In the genomic region with DNA sequence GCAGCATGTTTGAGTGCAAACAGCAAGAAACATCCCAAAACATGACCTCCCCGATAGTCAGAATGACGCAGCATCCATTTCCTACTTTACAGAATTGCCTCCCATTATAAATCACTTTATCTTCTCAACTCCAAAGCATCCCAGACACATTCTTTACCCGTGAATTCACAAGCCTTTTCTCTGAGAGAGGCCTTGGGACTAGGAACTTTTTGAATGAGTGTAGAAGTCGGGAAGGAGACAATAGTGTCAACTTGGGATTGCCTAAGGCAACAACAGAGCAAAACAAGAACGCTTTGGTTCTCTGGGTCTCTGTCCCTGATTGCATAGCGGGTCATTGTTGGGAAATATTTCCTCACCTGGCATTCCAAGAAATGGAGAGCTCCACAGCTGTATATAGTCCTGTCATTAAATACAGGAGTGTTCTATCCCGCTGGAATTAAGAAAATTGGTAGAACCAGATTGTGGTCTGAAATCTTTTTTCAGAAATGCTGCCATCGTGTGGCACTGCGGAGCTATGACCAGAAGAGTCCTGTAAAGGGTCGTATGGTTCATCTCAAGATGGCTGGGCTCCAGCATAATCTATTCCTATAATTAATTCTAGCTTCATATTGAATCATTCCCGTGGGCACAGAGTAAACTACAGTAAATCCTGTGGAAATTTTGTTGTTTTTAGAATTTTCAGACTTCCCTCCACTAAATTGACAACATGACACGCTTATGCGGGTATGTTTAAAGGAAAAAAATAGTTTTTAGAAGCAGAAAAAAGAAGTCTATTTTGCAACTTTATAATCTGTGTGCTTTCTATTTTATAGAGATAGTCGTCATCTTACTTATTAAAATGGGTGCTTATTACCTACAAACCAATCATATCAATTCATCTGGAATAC, we compare ENCODE assay signal across 8 cellular contexts. TPM values are rescaled to one million over a fixed set of nuclear protein-coding genes. Genes with fewer than 3 reads are reported as not detected.
A peak's percentile ranks its signal among the peaks of the same experiment; 100 is the strongest.
DNase-seq lines count a peak whose midpoint lies in the region; ATAC-seq and TF ChIP-seq lines count a peak whose summit lies in the region.

No MANE protein-coding gene starts in this region.

- no peaks in the 10 kb centered on the region for H3K9me3 ChIP-seq in thoracic aorta

- H3K4me1 ChIP-seq in thoracic aorta (ENCODE audit: control insufficient read depth in 1 of 2, low read depth in 2 of 2), result peaks cover 0 to 5% of the 10 kb centered on the region in 2 donors

- H3K36me3 ChIP-seq in thoracic aorta, result no peaks in the 10 kb centered on the region

- peak; percentile 89 for TF ChIP-seq CTCF in AG10803 (conservative IDR thresholded peaks at IDR 0.05; ENCODE audit: low read length)
- peak; percentile 91 for TF ChIP-seq CTCF in VCaP (conservative IDR thresholded peaks at IDR 0.05)
- peak; percentile 87 for TF ChIP-seq CTCF in epithelial cell of proximal tubule (conservative IDR thresholded peaks at IDR 0.05; ENCODE audit: low read depth, low read length)
- TF ChIP-seq CTCF in thoracic aorta (IDR thresholded peaks at IDR 0.05), result peak; percentile 82

- H3K27ac ChIP-seq in VCaP, result no peak overlapping the region
- no peak overlapping the region for H3K27ac ChIP-seq in thoracic aorta

- ATAC-seq in GM18502 (IDR thresholded peaks at IDR 0.05; ENCODE audit: poor library complexity, unreplicated experiment) (peak; percentile 83), HG02981 (IDR thresholded peaks at IDR 0.05; ENCODE audit: unreplicated experiment) (peak; percentile 64), thoracic aorta (ENCODE audit: insufficient number of reproducible peaks, low FRiP score, low read depth) (peak; percentile 44)

- H3K27me3 ChIP-seq in thoracic aorta (replicated peaks; ENCODE audit: insufficient read depth), result peaks cover 5% of the 10 kb centered on the region

- peak overlapping the region; percentile 47 for H3K4me3 ChIP-seq in AG10803 (ENCODE audit: low read length)
- H3K4me3 ChIP-seq in epithelial cell of proximal tubule (ENCODE audit: low read depth, low read length), result peak overlapping the region; percentile 39
- H3K4me3 ChIP-seq in thoracic aorta, result peak overlapping the region; percentile 54

- peak; percentile 93 for DNase-seq in AG10803 (ENCODE audit: low read depth)
- DNase-seq in NCI-H2107 treated with DMSO at 0.1 percent for 48 hours (lab: John Stamatoyannopoulos, UW; ENCODE audit: unreplicated experiment), result peak; percentile 56
- DNase-seq in epithelial cell of proximal tubule (ENCODE audit: low read depth), result peak; percentile 82
- peak; percentile 76 for DNase-seq in middle frontal gyrus (ENCODE audit: extremely low spot score, low spot score)
- DNase-seq in thoracic aorta (ENCODE audit: low spot score), result no peak

RNA-seq across cellular contexts. Expression of gene SPP1, which starts 2.0 kb away (rescaled TPM):
- 112 and 694 TPM in 2 replicates for total RNA-seq in epithelial cell of proximal tubule
- total RNA-seq in thoracic aorta, result 10 to 100 TPM; 22.1 to 29.2 TPM

RNA-seq across cellular contexts. Expression of gene PKD2, which starts 33.9 kb away (rescaled TPM):
- 14.1 and 14.7 TPM in 2 replicates for total RNA-seq in epithelial cell of proximal tubule
- total RNA-seq in thoracic aorta, result 100 to 1,000 TPM; 254 to 259 TPM

Comparison
In these comparisons a context has a peak if more than half of its experiments do, and no peak if none do; other contexts are left out.
1. RNA of gene PKD2, which starts 33.9 kb away (total RNA-seq): 254 to 259 TPM in thoracic aorta; 14.1 to 14.7 TPM in epithelial cell of proximal tubule; every median in the first group is over 10 times any median in the second.
2. Peak in every context shown above with its lines, with median percentiles within 50 percentile points of each other: H3K4me3 ChIP-seq, CTCF ChIP-seq and ATAC-seq.